Comparison of ENCODE assay signal across 24 cellular contexts in genomic region chr2:38934742-38935141, GRCh38. TPM values are rescaled to one million over a fixed set of nuclear protein-coding genes. Genes with fewer than 3 reads are reported as not detected.
"Had no signal": no experiment of that assay in that cellular context is flagged by ENCODE, and none has a peak within 500 bp of the region (broad histone marks: within the 10 kb centered on the region; RNA-seq: fewer than 3 reads in every experiment).

No MANE protein-coding gene starts in this region.

- H3K36me3 ChIP-seq: prostate gland, right lobe of liver, thoracic aorta, transverse colon had no signal

- H3K4me1 Mint-ChIP-seq: immature natural killer cell had no signal

- ATAC-seq: esophagus mucosa; gastroesophageal sphincter; left ventricle myocardium superior; natural killer cell treated with Interleukin-12 subunit alpha and Interleukin-12 subunit beta and Interleukin-15 and Interleukin-18, amount 100 ng/mL, for 72 hours; right lobe of liver had no signal

- H3K27ac Mint-ChIP-seq: immature natural killer cell; natural killer cell treated with Interleukin-12 subunit alpha and Interleukin-12 subunit beta and Interleukin-15 and Interleukin-18, amount 100 ng/mL, for 72 hours had no signal

- H3K79me2 ChIP-seq: parathyroid adenoma had no signal

- H3K9me3 Mint-ChIP-seq: immature natural killer cell; natural killer cell treated with Interleukin-12 subunit alpha and Interleukin-12 subunit beta and Interleukin-15 and Interleukin-18, amount 100 ng/mL, for 72 hours had no signal

- H3K27ac ChIP-seq: gastroesophageal sphincter, parathyroid adenoma, prostate gland, right lobe of liver, stomach, thoracic aorta, transverse colon had no signal

- H3K4me1 ChIP-seq: gastroesophageal sphincter, parathyroid adenoma, prostate gland, right lobe of liver, stomach, transverse colon had no signal

- H3K27me3 ChIP-seq: gastroesophageal sphincter, right lobe of liver, stomach, transverse colon had no signal

- H3K9me3 ChIP-seq: gastroesophageal sphincter, prostate gland, right lobe of liver, stomach, thoracic aorta, transverse colon had no signal

- FAIRE-seq: endometrium, keratinocyte had no signal

- DNase-seq: effector memory CD4-positive, alpha-beta T cell; foreskin fibroblast; glutamatergic neuron; immature natural killer cell; left ventricle myocardium superior; mesenchymal stem cell; midbrain; occipital lobe; retina; right lobe of liver; stimulated activated CD4-positive, alpha-beta T cell treated with anti-CD3 and anti-CD28 coated beads, Interleukin-4, amount 100 ng/mL, for 24 hours; stimulated activated naive CD4-positive, alpha-beta T cell; stomach; substantia nigra; transverse colon had no signal

- H3K9ac ChIP-seq: parathyroid adenoma had no signal

- H2AFZ ChIP-seq: parathyroid adenoma had no signal

- H3K36me3 Mint-ChIP-seq: immature natural killer cell; natural killer cell treated with Interleukin-12 subunit alpha and Interleukin-12 subunit beta and Interleukin-15 and Interleukin-18, amount 100 ng/mL, for 72 hours had no signal

- H3K4me3 ChIP-seq: gastroesophageal sphincter, lung, prostate gland, right lobe of liver, stomach, thoracic aorta, transverse colon had no signal

- H3K4me3 Mint-ChIP-seq: immature natural killer cell; natural killer cell treated with Interleukin-12 subunit alpha and Interleukin-12 subunit beta and Interleukin-15 and Interleukin-18, amount 100 ng/mL, for 72 hours had no signal

RNA-seq across cellular contexts. Expression of gene ARHGEF33, which starts 45.1 kb away (rescaled TPM):
- total RNA-seq: esophagus mucosa had no signal
- polyA plus RNA-seq: immature natural killer cell had no signal
